1 cellular context compared by ENCODE assay signal in the genomic region with DNA sequence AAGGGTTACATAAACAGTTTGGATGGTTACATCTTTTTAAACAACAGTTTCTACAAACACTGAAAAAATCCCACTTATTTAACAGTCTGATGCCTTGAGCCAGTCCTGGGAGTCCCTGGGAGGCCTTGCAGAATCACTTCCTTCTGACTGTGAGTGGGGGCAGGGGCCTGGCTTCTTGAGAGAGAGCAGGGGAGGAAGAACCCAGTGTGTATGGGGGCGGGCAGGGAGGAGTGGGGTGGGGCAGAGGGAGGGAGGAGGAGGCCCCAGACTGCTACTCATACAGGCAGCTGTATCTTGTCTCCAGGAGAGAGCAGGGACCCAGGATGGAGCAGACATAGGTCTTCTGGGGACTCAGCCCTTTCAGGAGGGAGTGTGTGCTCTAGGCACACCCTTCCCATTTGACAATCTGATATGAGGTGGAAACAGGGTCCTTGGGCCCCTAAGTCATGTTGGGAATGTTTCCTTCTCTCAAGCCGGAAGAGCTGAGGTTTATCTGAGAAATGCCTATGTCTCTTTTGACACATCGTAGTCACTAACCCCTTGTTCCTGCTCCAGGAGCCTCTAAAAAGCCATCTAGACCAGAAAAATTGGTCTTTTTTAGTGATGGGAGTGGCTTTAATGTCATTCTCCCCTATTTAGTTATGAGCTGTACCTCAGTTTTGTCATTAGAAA.
TF ChIP-seq lines count a peak whose summit lies in the region.

No MANE protein-coding gene starts in this region.

TF ChIP-seq in GM23338, 12 proteins besides CTCF, POLR2A, EP300 and RAD21 (continued from another document):
- TF ChIP-seq, protein P1, sequence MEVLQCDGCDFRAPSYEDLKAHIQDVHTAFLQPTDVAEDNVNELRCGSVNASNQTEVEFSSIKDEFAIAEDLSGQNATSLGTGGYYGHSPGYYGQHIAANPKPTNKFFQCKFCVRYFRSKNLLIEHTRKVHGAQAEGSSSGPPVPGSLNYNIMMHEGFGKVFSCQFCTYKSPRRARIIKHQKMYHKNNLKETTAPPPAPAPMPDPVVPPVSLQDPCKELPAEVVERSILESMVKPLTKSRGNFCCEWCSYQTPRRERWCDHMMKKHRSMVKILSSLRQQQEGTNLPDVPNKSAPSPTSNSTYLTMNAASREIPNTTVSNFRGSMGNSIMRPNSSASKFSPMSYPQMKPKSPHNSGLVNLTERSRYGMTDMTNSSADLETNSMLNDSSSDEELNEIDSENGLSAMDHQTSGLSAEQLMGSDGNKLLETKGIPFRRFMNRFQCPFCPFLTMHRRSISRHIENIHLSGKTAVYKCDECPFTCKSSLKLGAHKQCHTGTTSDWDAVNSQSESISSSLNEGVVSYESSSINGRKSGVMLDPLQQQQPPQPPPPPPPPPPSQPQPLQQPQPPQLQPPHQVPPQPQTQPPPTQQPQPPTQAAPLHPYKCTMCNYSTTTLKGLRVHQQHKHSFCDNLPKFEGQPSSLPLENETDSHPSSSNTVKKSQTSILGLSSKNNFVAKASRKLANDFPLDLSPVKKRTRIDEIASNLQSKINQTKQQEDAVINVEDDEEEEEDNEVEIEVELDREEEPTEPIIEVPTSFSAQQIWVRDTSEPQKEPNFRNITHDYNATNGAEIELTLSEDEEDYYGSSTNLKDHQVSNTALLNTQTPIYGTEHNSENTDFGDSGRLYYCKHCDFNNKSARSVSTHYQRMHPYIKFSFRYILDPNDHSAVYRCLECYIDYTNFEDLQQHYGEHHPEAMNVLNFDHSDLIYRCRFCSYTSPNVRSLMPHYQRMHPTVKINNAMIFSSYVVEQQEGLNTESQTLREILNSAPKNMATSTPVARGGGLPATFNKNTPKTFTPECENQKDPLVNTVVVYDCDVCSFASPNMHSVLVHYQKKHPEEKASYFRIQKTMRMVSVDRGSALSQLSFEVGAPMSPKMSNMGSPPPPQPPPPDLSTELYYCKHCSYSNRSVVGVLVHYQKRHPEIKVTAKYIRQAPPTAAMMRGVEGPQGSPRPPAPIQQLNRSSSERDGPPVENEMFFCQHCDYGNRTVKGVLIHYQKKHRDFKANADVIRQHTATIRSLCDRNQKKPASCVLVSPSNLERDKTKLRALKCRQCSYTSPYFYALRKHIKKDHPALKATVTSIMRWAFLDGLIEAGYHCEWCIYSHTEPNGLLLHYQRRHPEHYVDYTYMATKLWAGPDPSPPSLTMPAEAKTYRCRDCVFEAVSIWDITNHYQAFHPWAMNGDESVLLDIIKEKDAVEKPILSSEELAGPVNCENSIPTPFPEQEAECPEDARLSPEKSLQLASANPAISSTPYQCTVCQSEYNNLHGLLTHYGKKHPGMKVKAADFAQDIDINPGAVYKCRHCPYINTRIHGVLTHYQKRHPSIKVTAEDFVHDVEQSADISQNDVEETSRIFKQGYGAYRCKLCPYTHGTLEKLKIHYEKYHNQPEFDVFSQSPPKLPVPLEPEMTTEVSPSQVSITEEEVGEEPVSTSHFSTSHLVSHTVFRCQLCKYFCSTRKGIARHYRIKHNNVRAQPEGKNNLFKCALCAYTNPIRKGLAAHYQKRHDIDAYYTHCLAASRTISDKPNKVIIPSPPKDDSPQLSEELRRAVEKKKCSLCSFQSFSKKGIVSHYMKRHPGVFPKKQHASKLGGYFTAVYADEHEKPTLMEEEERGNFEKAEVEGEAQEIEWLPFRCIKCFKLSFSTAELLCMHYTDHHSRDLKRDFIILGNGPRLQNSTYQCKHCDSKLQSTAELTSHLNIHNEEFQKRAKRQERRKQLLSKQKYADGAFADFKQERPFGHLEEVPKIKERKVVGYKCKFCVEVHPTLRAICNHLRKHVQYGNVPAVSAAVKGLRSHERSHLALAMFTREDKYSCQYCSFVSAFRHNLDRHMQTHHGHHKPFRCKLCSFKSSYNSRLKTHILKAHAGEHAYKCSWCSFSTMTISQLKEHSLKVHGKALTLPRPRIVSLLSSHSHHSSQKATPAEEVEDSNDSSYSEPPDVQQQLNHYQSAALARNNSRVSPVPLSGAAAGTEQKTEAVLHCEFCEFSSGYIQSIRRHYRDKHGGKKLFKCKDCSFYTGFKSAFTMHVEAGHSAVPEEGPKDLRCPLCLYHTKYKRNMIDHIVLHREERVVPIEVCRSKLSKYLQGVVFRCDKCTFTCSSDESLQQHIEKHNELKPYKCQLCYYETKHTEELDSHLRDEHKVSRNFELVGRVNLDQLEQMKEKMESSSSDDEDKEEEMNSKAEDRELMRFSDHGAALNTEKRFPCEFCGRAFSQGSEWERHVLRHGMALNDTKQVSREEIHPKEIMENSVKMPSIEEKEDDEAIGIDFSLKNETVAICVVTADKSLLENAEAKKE (CRISPR knock-in tag; IDR thresholded peaks at IDR 0.05) = no peak
- TF ChIP-seq NANOG (IDR thresholded peaks at IDR 0.05; ENCODE audit: borderline replicate concordance) = no peak
- no peak for TF ChIP-seq ZNF331 (CRISPR knock-in tag; IDR thresholded peaks at IDR 0.05; ENCODE audit: low read depth)
- no peak for TF ChIP-seq ZNF114 (CRISPR knock-in tag; IDR thresholded peaks at IDR 0.05)
- TF ChIP-seq REST (IDR thresholded peaks at IDR 0.05; ENCODE audit: unreplicated experiment) = no peak
- TF ChIP-seq EZH2phosphoT487 (IDR thresholded peaks at IDR 0.05; ENCODE audit: unreplicated experiment) = no peak
- no peak for TF ChIP-seq EZH2 (IDR thresholded peaks at IDR 0.05; ENCODE audit: low read depth, unreplicated experiment)
